In the genomic region with DNA sequence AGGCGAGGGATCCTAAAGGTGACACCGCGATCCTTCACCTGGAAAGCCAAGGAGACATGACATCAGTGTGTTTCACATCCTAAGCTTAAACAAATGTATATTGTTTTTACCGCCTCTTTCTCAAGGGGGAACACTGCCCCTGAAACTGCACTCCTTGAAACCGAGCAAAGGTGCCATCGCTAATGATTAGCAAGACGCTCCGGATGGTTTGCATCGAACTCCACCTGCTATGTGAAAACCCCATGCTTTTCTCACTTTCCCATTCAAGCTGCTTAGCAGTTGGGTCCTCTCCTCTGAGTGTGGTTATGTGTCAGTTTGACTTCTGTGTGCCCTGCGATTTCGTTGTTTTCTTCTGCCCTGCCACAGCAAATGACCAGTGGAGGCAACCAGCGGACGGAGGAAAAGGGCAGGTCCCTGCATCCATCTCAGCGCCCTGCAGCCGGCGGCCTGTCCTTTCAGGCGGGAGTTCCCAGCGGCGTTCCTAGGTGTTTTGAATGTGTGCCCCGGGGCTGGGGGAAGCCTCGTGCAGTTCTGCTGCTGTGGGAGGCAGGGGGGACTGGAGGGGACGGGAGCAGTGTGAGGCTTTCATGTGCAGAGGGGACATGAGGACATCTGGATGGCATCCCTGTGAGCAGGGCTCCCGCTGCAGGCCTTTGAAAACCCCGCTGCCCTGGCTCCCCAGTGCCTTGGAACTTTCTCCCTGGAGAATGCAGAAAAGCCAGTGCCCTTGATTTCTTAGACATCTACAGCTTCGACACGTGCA, we compare ENCODE assay signal across 1 cellular context.
TF ChIP-seq lines count a peak whose summit lies in the region.

No MANE protein-coding gene starts in this region.

TF ChIP-seq in SK-N-SH, 30 proteins besides CTCF, POLR2A, EP300 and RAD21 (continued from another document):
- TF ChIP-seq REST (IDR thresholded peaks at IDR 0.05; ENCODE audit: low read depth, low read length), result no peak
- no peak for TF ChIP-seq FOXM1 (IDR thresholded peaks at IDR 0.05; ENCODE audit: low read depth)
